Comparison of ENCODE assay signal across 1 cellular context in genomic region chr4:39341075-39341725, GRCh38.
TF ChIP-seq lines count a peak whose summit lies in the region.

No MANE protein-coding gene starts in this region.

TF ChIP-seq in HepG2, 621 proteins besides CTCF, POLR2A, EP300 and RAD21 (continues in another document):
- TF ChIP-seq ZHX2 (IDR thresholded peaks at IDR 0.05; ENCODE audit: low read depth) (no peak), ZHX2 (CRISPR knock-in tag; IDR thresholded peaks at IDR 0.05; ENCODE audit: borderline replicate concordance) (no peak), HNF1A (IDR thresholded peaks at IDR 0.05; ENCODE audit: low read depth) (peak; percentile 69), HNF1A (CRISPR knock-in tag; IDR thresholded peaks at IDR 0.05; ENCODE audit: borderline replicate concordance) (peak; percentile 85; the same call in 1 of the 2 replicates), MLXIP (CRISPR knock-in tag; IDR thresholded peaks at IDR 0.05; ENCODE audit: borderline replicate concordance) (no peak), TCF7L2 (IDR thresholded peaks at IDR 0.05; ENCODE audit: low read depth, low read length) (peak; percentile 63; the same call in 1 of the 2 replicates), ZNF33B (CRISPR knock-in tag; IDR thresholded peaks at IDR 0.05) (no peak), ZMYM4 (CRISPR knock-in tag; IDR thresholded peaks at IDR 0.05) (peak; percentile 74), GATAD2A (CRISPR knock-in tag; IDR thresholded peaks at IDR 0.05) (peak; percentile 90), ZNF142 (CRISPR knock-in tag; IDR thresholded peaks at IDR 0.05) (no peak), RARG (CRISPR knock-in tag; IDR thresholded peaks at IDR 0.05; ENCODE audit: low read depth) (0 out of 2 replicates have a peak, but pooled peaks have one; percentile 56), MNT (IDR thresholded peaks at IDR 0.05) (no peak), TBP (CRISPR knock-in tag; IDR thresholded peaks at IDR 0.05) (no peak), ZNF543 (CRISPR knock-in tag; IDR thresholded peaks at IDR 0.05) (0 out of 2 replicates have a peak, but pooled peaks have one; percentile 32), LCORL (IDR thresholded peaks at IDR 0.05) (peak; percentile 72), LCORL (CRISPR knock-in tag; IDR thresholded peaks at IDR 0.05) (peak; percentile 85), ZNF264 (CRISPR knock-in tag; IDR thresholded peaks at IDR 0.05) (0 out of 2 replicates have a peak, but pooled peaks have one; percentile 19), POGK (CRISPR knock-in tag; conservative IDR thresholded peaks at IDR 0.05) (peak; percentile 45; the same call in 1 of the 2 replicates), ZNF574 (CRISPR knock-in tag; IDR thresholded peaks at IDR 0.05) (peak; percentile 41; the same call in 1 of the 2 replicates), TOE1 (CRISPR knock-in tag; IDR thresholded peaks at IDR 0.05) (no peak), ZNF235 (CRISPR knock-in tag; IDR thresholded peaks at IDR 0.05; ENCODE audit: borderline replicate concordance) (no peak), E2F1 (CRISPR knock-in tag; IDR thresholded peaks at IDR 0.05) (no peak), MIXL1 (CRISPR knock-in tag; IDR thresholded peaks at IDR 0.05) (peak; percentile 79), RCOR2 (CRISPR knock-in tag; IDR thresholded peaks at IDR 0.05) (peak; percentile 92), ZNF263 (CRISPR knock-in tag; IDR thresholded peaks at IDR 0.05) (no peak)
